ENCODE assay signal across 8 cellular contexts in the genomic region with DNA sequence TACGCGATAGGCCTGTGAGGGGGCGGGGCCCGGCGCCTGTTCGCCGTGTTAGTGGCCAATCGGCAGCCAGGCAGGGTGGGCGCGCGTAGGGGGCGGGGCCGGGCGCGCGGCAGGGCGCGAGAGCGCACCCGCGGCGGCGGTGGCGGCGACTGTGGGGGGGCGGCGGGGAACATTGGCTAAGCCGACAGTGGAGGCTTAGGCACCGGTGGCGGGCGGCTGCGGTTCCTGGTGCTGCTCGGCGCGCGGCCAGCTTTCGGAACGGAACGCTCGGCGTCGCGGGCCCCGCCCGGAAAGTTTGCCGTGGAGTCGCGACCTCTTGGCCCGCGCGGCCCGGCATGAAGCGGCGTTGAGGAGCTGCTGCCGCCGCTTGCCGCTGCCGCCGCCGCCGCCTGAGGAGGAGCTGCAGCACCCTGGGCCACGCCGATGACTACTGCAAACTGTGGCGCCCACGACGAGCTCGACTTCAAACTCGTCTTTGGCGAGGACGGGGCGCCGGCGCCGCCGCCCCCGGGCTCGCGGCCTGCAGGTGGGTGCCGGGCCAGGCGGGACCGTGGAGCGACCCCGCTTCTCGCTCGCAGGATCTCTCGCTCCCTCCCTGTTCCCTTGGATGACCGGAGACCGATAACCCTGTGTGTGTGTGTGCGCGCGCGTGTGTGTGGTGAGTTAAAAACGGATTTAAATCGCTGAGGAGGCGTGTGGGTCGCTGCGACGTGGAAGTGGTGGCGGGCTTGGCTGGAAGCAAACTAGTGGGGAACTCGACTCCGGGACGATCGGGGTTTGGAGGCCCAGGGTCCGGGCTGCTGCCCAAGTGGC. TPM values are rescaled to one million over a fixed set of nuclear protein-coding genes. Genes with fewer than 3 reads are reported as not detected.
DNase-seq lines count a peak whose midpoint lies in the region; ATAC-seq and TF ChIP-seq lines count a peak whose summit lies in the region.

A gene (plus strand): TSS at position 112 of the 813 bp plus-strand sequence. CDS start 312 bp downstream, at position 424.

- H3K27ac Mint-ChIP-seq in CD14-positive monocyte: peak within 1 kb of the TSS; percentile 86 to 97 (median 93)

- in situ Hi-C loops in endometrial microvascular endothelial cells (cut with HindIII; ENCODE audit: inconsistent ontology term, low pct_unique_long_range_greater_than_20kb, low sequenced_read_pairs): no loop called here

- DNase-seq in CD14-positive monocyte (ENCODE audit: low spot score) (peak; percentile 99), GM19240 (ENCODE audit: insufficient read length, low spot score) (peak; percentile 83), NOMO-1 (lab: John Stamatoyannopoulos, UW; ENCODE audit: unreplicated experiment in 2 of 2) (peak; percentile 93 to 98), midbrain (lab: John Stamatoyannopoulos, UW) (peak; percentile 95)
- DNase-seq in activated CD8-positive, alpha-beta memory T cell treated with anti-CD3 and anti-CD28 coated beads, Interleukin-2, amount 50 U/mL, for 24 hours (ENCODE audit: extremely low read depth): peak; percentile 98
- DNase-seq in stimulated activated CD8-positive, alpha-beta memory T cell treated with anti-CD3 and anti-CD28 coated beads, Interleukin-15, amount 100 ng/mL, for 48 hours (ENCODE audit: low read depth in 2 of 2): peak; percentile 99

- intact Hi-C loops in CD14-positive monocyte (cut with micrococcal nuclease): loop anchor here (5.0 to 10.0 kb wide), 5 partner anchors 152 to 1561 kb away; a partner anchor contains a TSS

- H3K27me3 Mint-ChIP-seq in CD14-positive monocyte (ENCODE audit: low read depth in 3 of 3): peaks cover 0 to 2% (median 0%) of the 10 kb centered on the region in 3 donors

- ATAC-seq in HG03442 (IDR thresholded peaks at IDR 0.05; ENCODE audit: unreplicated experiment): peak; percentile 59

- H3K36me3 Mint-ChIP-seq in CD14-positive monocyte: peaks cover 2 to 11% of the 10 kb centered on the region in 2 donors

- peak within 1 kb of the TSS; percentile 90 for H3K4me3 Mint-ChIP-seq in CD14-positive monocyte

- TF ChIP-seq CTCF in CD14-positive monocyte (IDR thresholded peaks at IDR 0.05): no peak

- H3K4me1 Mint-ChIP-seq in CD14-positive monocyte: peaks cover 70% of the 10 kb centered on the region

- no peaks in the 10 kb centered on the region for H3K9me3 Mint-ChIP-seq in CD14-positive monocyte

RNA-seq across cellular contexts. Expression of the gene that starts here (rescaled TPM):
- 10 to 100 TPM; 15.8 to 21.8 TPM for polyA plus RNA-seq in CD14-positive monocyte
- 28.4 TPM for total RNA-seq in endometrial microvascular endothelial cells (ENCODE audit: inconsistent ontology term)

Comparison
In these comparisons a context has a peak if more than half of its experiments do, and no peak if none do; other contexts are left out.
1. Peak in every context shown above with its lines: DNase-seq and ATAC-seq.